Comparison of ENCODE assay signal across 1 cellular context in genomic region chr11:66958232-66958955, GRCh38.
TF ChIP-seq lines count a peak whose summit lies in the region.

Gene PC (minus strand): TSS chr11:66958383. CDS start chr11:66872159, 86,224 bp downstream.

TF ChIP-seq in K562, 482 proteins besides CTCF, POLR2A, EP300 and RAD21 (continued from another document and continues in another):
- TF ChIP-seq RBM14 (IDR thresholded peaks at IDR 0.05; ENCODE audit: borderline replicate concordance, insufficient read depth, low read depth, low read length), result no peak
- no peak for TF ChIP-seq THAP7 (CRISPR knock-in tag; IDR thresholded peaks at IDR 0.05)
- TF ChIP-seq CHD4 (IDR thresholded peaks at IDR 0.05; ENCODE audit: insufficient read depth, insufficient replicate concordance, low read depth, low read length, poor library complexity, severe bottlenecking), result no peak
- no peak for TF ChIP-seq ZC3H8 (IDR thresholded peaks at IDR 0.05)
- TF ChIP-seq MNT (conservative IDR thresholded peaks at IDR 0.05), result peak; percentile 100
- no peak for TF ChIP-seq ZNF449 (CRISPR knock-in tag; IDR thresholded peaks at IDR 0.05)
- TF ChIP-seq TAF15 (IDR thresholded peaks at IDR 0.05; ENCODE audit: low read depth, low read length), result no peak
- TF ChIP-seq PRDM10 (IDR thresholded peaks at IDR 0.05; ENCODE audit: partially characterized antibody), result no peak
- no peak for TF ChIP-seq ZNF121 (CRISPR knock-in tag; conservative IDR thresholded peaks at IDR 0.05)
- TF ChIP-seq RFX5 (IDR thresholded peaks at IDR 0.05; ENCODE audit: low read depth, low read length), result no peak
- no peak for TF ChIP-seq ELK3 (CRISPR knock-in tag; IDR thresholded peaks at IDR 0.05)
- peak; percentile 91 for TF ChIP-seq POLR2G (IDR thresholded peaks at IDR 0.05; ENCODE audit: low read depth, low read length)
- TF ChIP-seq ILK (tag; IDR thresholded peaks at IDR 0.05; ENCODE audit: borderline replicate concordance, low read depth), result no peak
- no peak for TF ChIP-seq HINFP (tag; conservative IDR thresholded peaks at IDR 0.05; ENCODE audit: low read depth)
- TF ChIP-seq MAFF (IDR thresholded peaks at IDR 0.05; ENCODE audit: low read length), result no peak
- peak; percentile 45; the same call in 1 of the 2 replicates for TF ChIP-seq FOXK1 (CRISPR knock-in tag; IDR thresholded peaks at IDR 0.05; ENCODE audit: borderline replicate concordance)
- TF ChIP-seq KDM5B (IDR thresholded peaks at IDR 0.05; ENCODE audit: insufficient replicate concordance, low read depth, low read length), result peak; percentile 52
- peak; percentile 92 for TF ChIP-seq CXXC5 (CRISPR knock-in tag; IDR thresholded peaks at IDR 0.05)
- 0 out of 2 replicates have a peak, but pooled peaks have one; percentile 59 for TF ChIP-seq GATAD2B (IDR thresholded peaks at IDR 0.05; ENCODE audit: borderline replicate concordance)
- TF ChIP-seq CTCFL (IDR thresholded peaks at IDR 0.05; ENCODE audit: borderline replicate concordance, insufficient read depth, low read depth, low read length, poor library complexity, severe bottlenecking), result no peak
- TF ChIP-seq RHOXF2B (CRISPR knock-in tag; conservative IDR thresholded peaks at IDR 0.05), result no peak
- peak; percentile 83 for TF ChIP-seq E2F3 (CRISPR knock-in tag; IDR thresholded peaks at IDR 0.05)
- TF ChIP-seq GTF2B (IDR thresholded peaks at IDR 0.05; ENCODE audit: extremely low read depth, insufficient read length), result no peak
- TF ChIP-seq ZSCAN29 (IDR thresholded peaks at IDR 0.05), result no peak
- TF ChIP-seq SIRT6 (IDR thresholded peaks at IDR 0.05; ENCODE audit: low read depth, low read length), result no peak
- peak; percentile 47 for TF ChIP-seq NFIC (IDR thresholded peaks at IDR 0.05)
- TF ChIP-seq FUS (optimal IDR thresholded peaks at IDR 0.05; ENCODE audit: low read depth, low read length), result no peak
- no peak for TF ChIP-seq ZNF76 (CRISPR knock-in tag; IDR thresholded peaks at IDR 0.05; ENCODE audit: borderline replicate concordance)
- TF ChIP-seq ATF6 (CRISPR knock-in tag; IDR thresholded peaks at IDR 0.05), result peak; percentile 99
- no peak; the same call in 1 of the 2 replicates for TF ChIP-seq TCF3 (CRISPR knock-in tag; IDR thresholded peaks at IDR 0.05)
- TF ChIP-seq DIDO1 (tag; IDR thresholded peaks at IDR 0.05; ENCODE audit: low read depth), result no peak; the same call in 1 of the 2 replicates
- TF ChIP-seq CTBP1 (IDR thresholded peaks at IDR 0.05; ENCODE audit: borderline replicate concordance), result peak; percentile 85
- TF ChIP-seq ZNF133 (CRISPR knock-in tag; IDR thresholded peaks at IDR 0.05), result no peak
- TF ChIP-seq EP400 (IDR thresholded peaks at IDR 0.05), result peak; percentile 91
- no peak for TF ChIP-seq PHB (CRISPR knock-in tag; IDR thresholded peaks at IDR 0.05)
- no peak for TF ChIP-seq KLF13 (tag; IDR thresholded peaks at IDR 0.05; ENCODE audit: borderline replicate concordance, low read depth)
- TF ChIP-seq PCBP2 (IDR thresholded peaks at IDR 0.05; ENCODE audit: low read depth, low read length, poor library complexity, severe bottlenecking), result no peak
- TF ChIP-seq NRF1 (conservative IDR thresholded peaks at IDR 0.05 in 1 of 2, IDR thresholded peaks at IDR 0.05 in 1 of 2), result peak; percentile 86 to 89
- 0 out of 2 replicates have a peak, but pooled peaks have one; percentile 61 for TF ChIP-seq NR1H2 (CRISPR knock-in tag; IDR thresholded peaks at IDR 0.05)
- no peak for TF ChIP-seq RBM15 (IDR thresholded peaks at IDR 0.05; ENCODE audit: insufficient read depth, low read length)
- no peak for TF ChIP-seq ZNF253 (CRISPR knock-in tag; conservative IDR thresholded peaks at IDR 0.05)
- TF ChIP-seq TBL1XR1 (IDR thresholded peaks at IDR 0.05; ENCODE audit: low read length in 2 of 2), result no peak
- no peak for TF ChIP-seq HLTF (IDR thresholded peaks at IDR 0.05)
- TF ChIP-seq MLX (CRISPR knock-in tag; conservative IDR thresholded peaks at IDR 0.05), result peak in 1 of 2 experiments; percentile 87; a peak in 2 of 4 replicates
- no peak for TF ChIP-seq KLF1 (tag; IDR thresholded peaks at IDR 0.05)
- no peak for TF ChIP-seq SNAPC5 (CRISPR knock-in tag; IDR thresholded peaks at IDR 0.05)
- peak in 1 of 2 experiments; percentile 85; a peak in 2 of 4 replicates for TF ChIP-seq NONO (IDR thresholded peaks at IDR 0.05; ENCODE audit: low read depth in 2 of 2, low read length in 1 of 2)
- no peak for TF ChIP-seq CBX8 (IDR thresholded peaks at IDR 0.05; ENCODE audit: borderline replicate concordance, extremely low read depth, low read depth, low read length, poor library complexity, severe bottlenecking)
- peak; percentile 22; the same call in 1 of the 2 replicates for TF ChIP-seq ZNF316 (IDR thresholded peaks at IDR 0.05)
